19 cellular contexts compared by ENCODE assay signal in the genomic region with DNA sequence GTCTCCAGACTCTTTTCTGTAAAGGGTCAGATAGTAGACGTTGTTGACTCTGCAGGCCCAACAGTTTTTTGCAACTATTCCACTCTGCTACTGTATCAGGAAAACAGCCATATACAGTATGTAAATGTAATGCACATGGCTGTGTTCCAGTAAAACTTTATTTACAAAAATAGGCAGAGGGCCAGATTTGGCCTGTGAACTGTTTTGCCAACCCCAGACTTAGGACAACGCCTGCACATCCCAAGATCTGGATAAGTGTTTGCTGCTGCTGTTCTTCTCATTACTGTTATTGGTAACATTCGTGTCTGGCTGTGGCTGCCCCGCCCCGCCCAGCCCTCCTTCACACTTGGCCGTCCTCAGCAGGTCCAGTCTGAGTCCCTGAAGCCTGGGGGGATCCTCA.
"Had no signal": no experiment of that assay in that cellular context is flagged by ENCODE, and none has a peak within 500 bp of the region (broad histone marks: within the 10 kb centered on the region; RNA-seq: fewer than 3 reads in every experiment).

No MANE protein-coding gene starts in this region.

- H3K27me3 ChIP-seq: breast epithelium, ovary had no signal

- H3K9me3 ChIP-seq: breast epithelium, lower lobe of right lung, ovary, SK-N-SH had no signal

- H3K4me3 ChIP-seq: breast epithelium, lower lobe of right lung, ovary had no signal

- H3K4me1 Mint-ChIP-seq: activated naive CD8-positive, alpha-beta T cell treated with anti-CD3 and anti-CD28 coated beads, Interleukin-2, amount 50 U/mL, for 24 hours had no signal

- H3K9me3 Mint-ChIP-seq: activated naive CD4-positive, alpha-beta T cell treated with anti-CD3 and anti-CD28 coated beads for 36 hours; activated naive CD8-positive, alpha-beta T cell treated with anti-CD3 and anti-CD28 coated beads, Interleukin-2, amount 50 U/mL, for 24 hours; activated T-helper 1 cell treated with anti-CD3 and anti-CD28 coated beads, Interleukin-12 subunit alpha, Interleukin-12 subunit beta, Interleukin-2, Interleukin-4 antibody, amounts not matched to agents 30 ng/mL and 10 ng/mL and 1 ng/mL, durations not matched to agents 14 hours and 24 hours and 36 hours; mesothelial cell of epicardium; neural crest cell; stimulated activated effector memory CD8-positive, alpha-beta T cell treated with anti-CD3 and anti-CD28 coated beads, Interleukin-12 subunit alpha, Interleukin-12 subunit beta, amount 100 ng/mL, for 72 hours; T-cell had no signal

- H3K27me3 Mint-ChIP-seq: activated naive CD8-positive, alpha-beta T cell treated with anti-CD3 and anti-CD28 coated beads, Interleukin-2, amount 50 U/mL, for 24 hours; T-cell had no signal

- H3K4me2 ChIP-seq: SK-N-SH had no signal

- H3K4me3 Mint-ChIP-seq: activated naive CD4-positive, alpha-beta T cell treated with anti-CD3 and anti-CD28 coated beads for 36 hours; activated naive CD8-positive, alpha-beta T cell treated with anti-CD3 and anti-CD28 coated beads, Interleukin-2, amount 50 U/mL, for 24 hours; activated T-helper 1 cell treated with anti-CD3 and anti-CD28 coated beads, Interleukin-12 subunit alpha, Interleukin-12 subunit beta, Interleukin-2, Interleukin-4 antibody, amounts not matched to agents 30 ng/mL and 10 ng/mL and 1 ng/mL, durations not matched to agents 14 hours and 24 hours and 36 hours; mesothelial cell of epicardium; neural crest cell; stimulated activated effector memory CD8-positive, alpha-beta T cell treated with anti-CD3 and anti-CD28 coated beads, Interleukin-12 subunit alpha, Interleukin-12 subunit beta, amount 100 ng/mL, for 72 hours; T-cell had no signal

- H3K9ac ChIP-seq: SK-N-SH had no signal

- H3K36me3 ChIP-seq: ovary had no signal

- H3K27ac Mint-ChIP-seq: activated naive CD4-positive, alpha-beta T cell treated with anti-CD3 and anti-CD28 coated beads for 36 hours; activated naive CD8-positive, alpha-beta T cell treated with anti-CD3 and anti-CD28 coated beads, Interleukin-2, amount 50 U/mL, for 24 hours; activated T-helper 1 cell treated with anti-CD3 and anti-CD28 coated beads, Interleukin-12 subunit alpha, Interleukin-12 subunit beta, Interleukin-2, Interleukin-4 antibody, amounts not matched to agents 30 ng/mL and 10 ng/mL and 1 ng/mL, durations not matched to agents 14 hours and 24 hours and 36 hours; stimulated activated effector memory CD8-positive, alpha-beta T cell treated with anti-CD3 and anti-CD28 coated beads, Interleukin-12 subunit alpha, Interleukin-12 subunit beta, amount 100 ng/mL, for 72 hours; T-cell had no signal

- H3K27ac ChIP-seq: ovary had no signal

- DNase-seq: activated CD4-positive, alpha-beta T cell treated with anti-CD3 and anti-CD28 coated beads, Interleukin-2, amount 50 U/mL, for 1 hour; activated CD8-positive, alpha-beta memory T cell treated with anti-CD3 and anti-CD28 coated beads for 24 hours; activated naive CD4-positive, alpha-beta T cell treated with anti-CD3 and anti-CD28 coated beads for 36 hours; activated naive CD8-positive, alpha-beta T cell treated with anti-CD3 and anti-CD28 coated beads, Interleukin-2, amount 50 U/mL, for 24 hours; aorta; dermis blood vessel endothelial cell; hypothalamus; lower lobe of right lung; ovary; SK-N-SH; T-cell; T-helper 9 cell; trophoblast cell had no signal

- ATAC-seq: activated CD4-positive, CD25-positive, alpha-beta regulatory T cell treated with anti-CD3 and anti-CD28 coated beads, Interleukin-2, amount 50 U/mL, for 24 hours; activated naive CD8-positive, alpha-beta T cell treated with anti-CD3 and anti-CD28 coated beads, Interleukin-2, amount 50 U/mL, for 24 hours; lower lobe of right lung; stimulated activated effector memory CD8-positive, alpha-beta T cell treated with anti-CD3 and anti-CD28 coated beads, Interleukin-12 subunit alpha, Interleukin-12 subunit beta, amount 100 ng/mL, for 72 hours; T-cell had no signal

- H3K9me2 ChIP-seq: SK-N-SH had no signal
